In the genomic region with DNA sequence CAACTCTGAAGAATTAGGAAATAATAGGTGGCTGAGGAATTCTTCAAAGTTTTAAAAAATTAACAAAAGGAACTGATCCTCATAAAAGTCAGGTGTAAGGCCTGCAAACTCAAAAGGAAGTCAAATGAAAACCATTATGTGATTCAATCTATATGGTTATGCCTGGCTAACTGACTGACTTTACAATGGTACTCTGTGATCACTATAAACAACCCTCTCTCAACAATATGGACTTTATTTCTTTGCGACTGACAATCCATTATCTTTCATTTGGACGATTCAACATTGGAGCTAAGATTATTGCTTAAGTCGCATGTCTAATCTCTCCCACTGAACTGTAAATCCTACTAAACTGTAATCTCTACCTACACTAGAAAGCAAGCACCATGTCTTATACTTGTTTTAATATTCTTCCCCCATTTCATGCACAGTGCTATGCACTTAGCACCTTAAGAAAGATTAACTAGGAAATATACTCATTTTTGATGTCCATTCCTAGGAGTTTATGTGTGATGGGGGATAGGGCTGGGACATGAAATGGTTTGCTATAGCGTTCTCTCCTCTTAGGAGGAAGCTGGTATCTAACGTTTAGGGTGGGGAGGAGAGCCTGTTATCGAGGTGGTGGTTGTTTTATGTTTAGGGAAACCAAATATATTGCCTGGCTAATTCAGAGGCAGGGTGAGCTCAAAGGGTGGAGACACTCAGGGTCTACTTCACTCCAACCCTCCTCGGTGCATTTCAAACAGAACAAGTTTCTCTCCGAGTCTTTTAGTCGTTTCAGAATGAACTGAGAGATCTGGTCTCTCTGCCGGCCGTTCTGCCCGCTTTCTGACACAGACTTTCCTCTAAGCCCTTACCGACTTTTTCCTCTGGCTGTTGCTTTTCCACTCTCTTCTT, we compare ENCODE assay signal across 8 cellular contexts. TPM values are rescaled to one million over a fixed set of nuclear protein-coding genes. Genes with fewer than 3 reads are reported as not detected.
A peak's percentile ranks its signal among the peaks of the same experiment; 100 is the strongest.
DNase-seq lines count a peak whose midpoint lies in the region; ATAC-seq, FAIRE-seq and TF ChIP-seq lines count a peak whose summit lies in the region.

No MANE protein-coding gene starts in this region.

- H3K9me3 Mint-ChIP-seq in CD14-positive monocyte (peaks cover 0 to 2% (median 0%) of the 10 kb centered on the region in 7 donors), WTC11 (no peaks in the 10 kb centered on the region)

- no TSS peak for BruUV-seq in endothelial cell of umbilical vein (replicated peaks; lab: Mats Ljungman, UMichigan)

- dilution Hi-C loops in endothelial cell of umbilical vein (cut with MboI; ENCODE audit: extremely low pct_ligation_motif_present, low sequenced_read_pairs), result no loop called here

- no peak for TF ChIP-seq POLR2A in endothelial cell of umbilical vein (IDR thresholded peaks at IDR 0.05; ENCODE audit: low read depth, low read length)

- CTCF ChIA-PET in WTC11 (lab: Charles Lee) (no interaction called here), endothelial cell of umbilical vein (lab: Charles Lee) (interaction anchor here (0.8 to 1.9 kb wide), 6 partner anchors 9 to 214 kb away, joined by 3 to 8 read pairs (median 4); no protein-coding TSS in a partner anchor)

- peak overlapping the region; percentile 94 for H3K9ac ChIP-seq in endothelial cell of umbilical vein (replicated peaks; ENCODE audit: extremely low read depth, insufficient read depth, low read length)

- H4K20me1 ChIP-seq in endothelial cell of umbilical vein (replicated peaks; ENCODE audit: control insufficient read depth, extremely low read depth, insufficient read depth, low read length), result peaks cover 4% of the 10 kb centered on the region

- H3K4me3 ChIP-seq in endothelial cell of umbilical vein (replicated peaks in 1 of 3; ENCODE audit: insufficient read depth in 1 of 3, low read depth in 1 of 3, low read length in 3 of 3) (peak overlapping the region; percentile 64 to 92 (median 72)), mononuclear cell (ENCODE audit: low read length) (peak overlapping the region; percentile 100)

- DNase-seq in CD14-positive monocyte (ENCODE audit: low spot score) (no peak), HT-29 (ENCODE audit: low spot score) (peak; percentile 57), WTC11 (ENCODE audit: low spot score) (no peak), endothelial cell of umbilical vein (ENCODE audit: low read depth, low spot score) (no peak), urothelium cell line (ENCODE audit: low spot score) (peak; percentile 16), NCI-H2029 treated with DMSO at 0.1 percent for 48 hours (lab: John Stamatoyannopoulos, UW) (no peak)

- peak overlapping the region; percentile 99 for H2AFZ ChIP-seq in endothelial cell of umbilical vein (ENCODE audit: low read depth, low read length)

- H3K36me3 Mint-ChIP-seq in CD14-positive monocyte (peaks cover 13 to 23% of the 10 kb centered on the region in 2 donors), WTC11 (peaks cover 12% of the 10 kb centered on the region)

- H3K4me3 Mint-ChIP-seq in CD14-positive monocyte (peak overlapping the region; percentile 98 to 99), WTC11 (peak overlapping the region; percentile 90)

- H3K27ac Mint-ChIP-seq in CD14-positive monocyte (peak overlapping the region; percentile 93 to 99 (median 95)), WTC11 (peak overlapping the region; percentile 90)

- H3K4me1 ChIP-seq in endothelial cell of umbilical vein (ENCODE audit: control insufficient read depth, extremely low read depth, insufficient read depth, low read length) (peaks cover 22% of the 10 kb centered on the region), mononuclear cell (ENCODE audit: insufficient read depth, low read length) (peaks cover 54% of the 10 kb centered on the region)

- H3K27me3 ChIP-seq in endothelial cell of umbilical vein (ENCODE audit: control insufficient read depth in 2 of 2, insufficient read depth in 2 of 2, low read length in 2 of 2) (peaks cover 3 to 4% of the 10 kb centered on the region in 2 experiments), mononuclear cell (ENCODE audit: insufficient read depth, low read length) (no peaks in the 10 kb centered on the region)

- H3K9me3 ChIP-seq in endothelial cell of umbilical vein (replicated peaks; ENCODE audit: control insufficient read depth, insufficient read depth, low read length) (no peaks in the 10 kb centered on the region), mononuclear cell (ENCODE audit: low read depth, low read length) (no peaks in the 10 kb centered on the region)

- H3K27me3 Mint-ChIP-seq in CD14-positive monocyte (ENCODE audit: low read depth in 3 of 3), result peaks cover 0 to 3% (median 0%) of the 10 kb centered on the region in 3 donors
- H3K27me3 Mint-ChIP-seq in WTC11 (ENCODE audit: low read depth), result no peaks in the 10 kb centered on the region; the same call in 1 of the 2 replicates

- peaks cover 50% of the 10 kb centered on the region for H3K79me2 ChIP-seq in endothelial cell of umbilical vein (ENCODE audit: control insufficient read depth, insufficient read depth, low read length)

- ATAC-seq in WTC11 (no peak), GM18861 (IDR thresholded peaks at IDR 0.05; ENCODE audit: unreplicated experiment) (no peak)

- peak overlapping the region; percentile 96 for H3K4me2 ChIP-seq in endothelial cell of umbilical vein (ENCODE audit: insufficient read depth, low read length)

- no peaks in the 10 kb centered on the region for H3K36me3 ChIP-seq in endothelial cell of umbilical vein (ENCODE audit: control insufficient read depth in 2 of 2, extremely low read depth in 1 of 2, insufficient read depth in 2 of 2, low read length in 2 of 2)

- no peak for TF ChIP-seq CTCF in CD14-positive monocyte (IDR thresholded peaks at IDR 0.05)
- TF ChIP-seq CTCF in WTC11 (IDR thresholded peaks at IDR 0.05), result no peak
- no peak for TF ChIP-seq CTCF in endothelial cell of umbilical vein (IDR thresholded peaks at IDR 0.05; ENCODE audit: extremely low read depth in 1 of 2, insufficient read depth in 1 of 2, low read depth in 1 of 2, low read length in 2 of 2)

- H3K9me1 ChIP-seq in endothelial cell of umbilical vein (replicated peaks; ENCODE audit: control insufficient read depth, extremely low read depth, insufficient read depth, low read length), result no peaks in the 10 kb centered on the region

- H3K27ac ChIP-seq in endothelial cell of umbilical vein (ENCODE audit: insufficient read depth, low read depth, low read length), result peak overlapping the region; percentile 88

- FAIRE-seq in endothelial cell of umbilical vein (lab: Jason Lieb, UNC), result peak; percentile 35
- FAIRE-seq in urothelium cell line (lab: Jason Lieb, UNC), result no peak

- H3K4me1 Mint-ChIP-seq in CD14-positive monocyte, result peaks cover 57% of the 10 kb centered on the region
- H3K4me1 Mint-ChIP-seq in WTC11, result peaks cover 25% of the 10 kb centered on the region

- intact Hi-C loops in CD14-positive monocyte (cut with micrococcal nuclease), result loop anchor here (2.0 to 10.0 kb wide), 5 partner anchors 46 to 1289 kb away; partner anchors contain the start of genes SRSF3 (in 2 of the 2), KCTD20 (in 1 of the 2), PXT1 (in 1 of the 2) and ZNF76 (in 1 of the 2)
- intact Hi-C loops in endothelial cell of umbilical vein (cut with micrococcal nuclease), result loop anchor here (1.0 kb wide), 1 partner anchor 123 kb away; no protein-coding TSS in a partner anchor

- POLR2A ChIA-PET in WTC11 (lab: Charles Lee) (interaction anchor here (0.5 kb wide), 2 partner anchors 15 to 16 kb away, joined by 3 read pairs; no protein-coding TSS in a partner anchor), endothelial cell of umbilical vein (lab: Charles Lee) (no interaction called here)

TF ChIP-seq in WTC11, 78 proteins besides CTCF, POLR2A, EP300 and RAD21 (continues in another document):
- no peak for TF ChIP-seq ZNF219 (CRISPR knock-in tag; IDR thresholded peaks at IDR 0.05; ENCODE audit: borderline replicate concordance)

TF ChIP-seq in endothelial cell of umbilical vein, 7 proteins besides CTCF, POLR2A, EP300 and RAD21 (continues in another document):
- TF ChIP-seq EZH2 (IDR thresholded peaks at IDR 0.05; ENCODE audit: borderline replicate concordance, low read depth, low read length, severe bottlenecking), result no peak
- no peak for TF ChIP-seq GATA2 (IDR thresholded peaks at IDR 0.05; ENCODE audit: insufficient read depth, insufficient read length, low read depth, low read length)
- no peak for TF ChIP-seq MYC (IDR thresholded peaks at IDR 0.05; ENCODE audit: low read depth, low read length)
- TF ChIP-seq MAX (IDR thresholded peaks at IDR 0.05; ENCODE audit: insufficient read depth, insufficient read length), result no peak
- no peak for TF ChIP-seq FOS (IDR thresholded peaks at IDR 0.05; ENCODE audit: borderline replicate concordance, insufficient read depth, low read length)
- TF ChIP-seq JUN (IDR thresholded peaks at IDR 0.05; ENCODE audit: borderline replicate concordance, insufficient read depth, insufficient read length, low read depth), result no peak

RNA-seq across cellular contexts. Expression of gene STK38, which starts 1.3 kb away (rescaled TPM):
- polyA plus RNA-seq in CD14-positive monocyte, result 10 to 100 TPM; 57.1 to 95.7 TPM
- 6.5 and 8.1 TPM in 2 replicates for total RNA-seq in HT-29 (2014; rRNA removed; shearing (Covaris generic))
- total RNA-seq in WTC11 (2021), result 13.3 to 15.4 TPM (median 14.7 TPM) in 3 replicates
- total RNA-seq in endothelial cell of umbilical vein, result 26.9 and 30.3 TPM in 2 replicates
- 10.1 and 10.2 TPM in 2 replicates for polyA plus RNA-seq in endothelial cell of umbilical vein
- polyA plus RNA-seq in endothelial cell of umbilical vein (2011; cell fraction: cytosol; rRNA removed), result 12.0 and 12.3 TPM in 2 replicates
- polyA plus RNA-seq in endothelial cell of umbilical vein (2011; cell fraction: nucleus; rRNA removed), result 34.5 and 41.1 TPM in 2 replicates
- polyA plus RNA-seq in endothelial cell of umbilical vein (2012), result 18.6 and 24.8 TPM in 2 replicates
- polyA minus RNA-seq in endothelial cell of umbilical vein, result 11.3 and 12.7 TPM in 2 replicates
- 11.2 TPM for polyA minus RNA-seq in endothelial cell of umbilical vein (2011; cell fraction: cytosol; rRNA and poly(A)+ RNA removed)
- 11.1 and 15.0 TPM in 2 replicates for polyA minus RNA-seq in endothelial cell of umbilical vein (2011; cell fraction: nucleus; rRNA and poly(A)+ RNA removed)
- 35.3 TPM for total RNA-seq in mononuclear cell

RNA-seq across cellular contexts. Expression of gene SRSF3, which starts 48.1 kb away (rescaled TPM):
- polyA plus RNA-seq in CD14-positive monocyte (100 to 1,000 TPM; 297 to 341 TPM), endothelial cell of umbilical vein (308 and 317 TPM in 2 replicates)
- 269 and 285 TPM in 2 replicates for total RNA-seq in HT-29 (2014; rRNA removed; shearing (Covaris generic))
- total RNA-seq in WTC11 (2021) (554 to 645 TPM (median 644 TPM) in 3 replicates), endothelial cell of umbilical vein (393 and 422 TPM in 2 replicates), mononuclear cell (438 TPM)
- polyA plus RNA-seq in endothelial cell of umbilical vein (2011; cell fraction: cytosol; rRNA removed), result 335 and 360 TPM in 2 replicates
- 386 and 564 TPM in 2 replicates for polyA plus RNA-seq in endothelial cell of umbilical vein (2011; cell fraction: nucleus; rRNA removed)
- polyA plus RNA-seq in endothelial cell of umbilical vein (2012), result 335 and 360 TPM in 2 replicates
- 197 and 229 TPM in 2 replicates for polyA minus RNA-seq in endothelial cell of umbilical vein
- polyA minus RNA-seq in endothelial cell of umbilical vein (2011; cell fraction: cytosol; rRNA and poly(A)+ RNA removed), result 109 TPM
- polyA minus RNA-seq in endothelial cell of umbilical vein (2011; cell fraction: nucleus; rRNA and poly(A)+ RNA removed), result 251 and 283 TPM in 2 replicates

Comparison
In these comparisons a context has a peak if more than half of its experiments do, and no peak if none do; other contexts are left out.
1. DNase-seq: peak in HT-29 (single experiment) and urothelium cell line (single experiment); none in CD14-positive monocyte (single experiment), WTC11 (single experiment), endothelial cell of umbilical vein (single experiment) and NCI-H2029 treated with DMSO at 0.1 percent for 48 hours (single experiment).